In the genomic region with DNA sequence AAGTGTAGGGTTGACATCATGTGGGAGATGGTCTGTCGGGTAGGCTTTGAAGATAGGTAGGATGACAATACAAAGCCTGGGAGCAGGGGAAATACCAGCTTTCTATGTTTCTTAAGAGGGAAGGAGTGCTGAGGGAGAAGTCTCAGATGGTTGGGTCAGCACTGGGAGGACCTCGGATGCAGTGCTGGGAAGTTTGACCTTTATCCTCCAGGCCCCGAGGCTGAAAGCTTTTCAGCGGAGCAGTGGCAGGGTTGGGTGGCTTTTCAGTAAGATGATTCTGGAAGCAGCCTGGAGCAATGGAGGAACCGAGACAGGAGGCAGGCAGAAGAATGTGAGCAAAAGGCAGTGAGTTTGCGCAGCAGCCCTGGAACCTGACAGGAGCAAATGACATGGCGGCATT, we compare ENCODE assay signal across 28 cellular contexts. TPM values are rescaled to one million over a fixed set of nuclear protein-coding genes. Genes with fewer than 3 reads are reported as not detected.
DNase-seq lines count a peak whose midpoint lies in the region; ATAC-seq, FAIRE-seq and TF ChIP-seq lines count a peak whose summit lies in the region.
"Had no signal": no experiment of that assay in that cellular context is flagged by ENCODE, and none has a peak within 500 bp of the region (broad histone marks: within the 10 kb centered on the region; RNA-seq: fewer than 3 reads in every experiment).

No MANE protein-coding gene starts in this region.

- H3K36me3 Mint-ChIP-seq in T-helper 2 cell treated with Interferon-gamma antibody and Interleukin-4, amounts not matched to agents 5 μg/mL and 100 μg/mL, for 36 hours (ENCODE audit: low read depth): peaks cover 34% of the 10 kb centered on the region
- peaks cover 65% of the 10 kb centered on the region for H3K36me3 Mint-ChIP-seq in activated T-helper 2 cell treated with anti-CD3 and anti-CD28 coated beads, Interferon-gamma antibody, Interleukin-2, Interleukin-4, amounts not matched to agents 10 μg/mL and 5 μg/mL and 100 μg/mL, durations not matched to agents 14 hours and 24 hours and 36 hours (ENCODE audit: low read depth)
- H3K36me3 Mint-ChIP-seq in stimulated activated memory B cell treated with anti-CD40 and anti-IgM and Interleukin-4, amounts not matched to agents 10 μg/mL and 1 μg/mL and 100 μg/mL, for 72 hours: peaks cover 45% of the 10 kb centered on the region

- peaks cover 0 to 2% of the 10 kb centered on the region in 2 donors for H3K36me3 ChIP-seq in kidney (ENCODE audit: control insufficient read depth in 1 of 2, insufficient read depth in 2 of 2, low read length in 2 of 2)

- DNase-seq in T-helper 2 cell treated with Interferon-gamma antibody and Interleukin-4, amounts not matched to agents 5 μg/mL and 100 μg/mL, for 36 hours (ENCODE audit: low spot score): no peak
- DNase-seq in T-helper 2 cell (no peak), kidney (peak; percentile 18), COR-L47 (lab: John Stamatoyannopoulos, UW) (no peak), NCI-H510A treated with DMSO at 0.1 percent for 48 hours (lab: John Stamatoyannopoulos, UW) (no peak)
- no peak for DNase-seq in activated T-helper 2 cell treated with anti-CD3 and anti-CD28 coated beads, Interferon-gamma antibody, Interleukin-2, Interleukin-4, amounts not matched to agents 10 μg/mL and 5 μg/mL and 100 μg/mL, durations not matched to agents 14 hours and 24 hours and 36 hours (ENCODE audit: low spot score)
- DNase-seq: 8988T; activated naive CD4-positive, alpha-beta T cell treated with anti-CD3 and anti-CD28 coated beads for 36 hours; DMS79; effector memory CD4-positive, alpha-beta T cell; GF-D8; islet precursor cell; Kasumi-1; left ventricle myocardium superior; NCI-H1417; NCI-H2029 treated with DMSO at 0.1 percent for 48 hours; NCI-H226; nucleus accumbens; PC-9; psoas muscle; SHP77; T-helper 9 cell had no signal

- no peak for ATAC-seq in stimulated activated memory B cell treated with anti-CD40 and anti-IgM and Interleukin-4, amounts not matched to agents 10 μg/mL and 1 μg/mL and 100 μg/mL, for 72 hours
- ATAC-seq in GM21786 (IDR thresholded peaks at IDR 0.05; ENCODE audit: unreplicated experiment): no peak
- ATAC-seq: left ventricle myocardium superior, psoas muscle, sciatic nerve had no signal

- no peaks in the 10 kb centered on the region for H3K4me1 ChIP-seq in kidney (ENCODE audit: control insufficient read depth in 1 of 2, insufficient read depth in 1 of 2, low read depth in 1 of 2, low read length in 2 of 2)

- no peak overlapping the region for H3K4me3 Mint-ChIP-seq in T-helper 2 cell treated with Interferon-gamma antibody and Interleukin-4, amounts not matched to agents 5 μg/mL and 100 μg/mL, for 36 hours
- H3K4me3 Mint-ChIP-seq in activated T-helper 2 cell treated with anti-CD3 and anti-CD28 coated beads, Interferon-gamma antibody, Interleukin-2, Interleukin-4, amounts not matched to agents 10 μg/mL and 5 μg/mL and 100 μg/mL, durations not matched to agents 14 hours and 24 hours and 36 hours (ENCODE audit: low read depth): no peak overlapping the region
- no peak overlapping the region for H3K4me3 Mint-ChIP-seq in stimulated activated memory B cell treated with anti-CD40 and anti-IgM and Interleukin-4, amounts not matched to agents 10 μg/mL and 1 μg/mL and 100 μg/mL, for 72 hours
- H3K4me3 Mint-ChIP-seq: activated naive CD4-positive, alpha-beta T cell treated with anti-CD3 and anti-CD28 coated beads for 36 hours; type B pancreatic cell had no signal

- H3K27ac Mint-ChIP-seq in T-helper 2 cell treated with Interferon-gamma antibody and Interleukin-4, amounts not matched to agents 5 μg/mL and 100 μg/mL, for 36 hours: peak overlapping the region; percentile 51
- H3K27ac Mint-ChIP-seq in activated T-helper 2 cell treated with anti-CD3 and anti-CD28 coated beads, Interferon-gamma antibody, Interleukin-2, Interleukin-4, amounts not matched to agents 10 μg/mL and 5 μg/mL and 100 μg/mL, durations not matched to agents 14 hours and 24 hours and 36 hours: peak overlapping the region; percentile 36
- H3K27ac Mint-ChIP-seq in stimulated activated memory B cell treated with anti-CD40 and anti-IgM and Interleukin-4, amounts not matched to agents 10 μg/mL and 1 μg/mL and 100 μg/mL, for 72 hours: peak overlapping the region; percentile 17
- H3K27ac Mint-ChIP-seq: activated naive CD4-positive, alpha-beta T cell treated with anti-CD3 and anti-CD28 coated beads for 36 hours; type B pancreatic cell had no signal

- intact Hi-C loops in activated T-helper 2 cell treated with anti-CD3 and anti-CD28 coated beads, Interferon-gamma antibody, Interleukin-2, Interleukin-4, amounts not matched to agents 10 μg/mL and 5 μg/mL and 100 μg/mL, durations not matched to agents 14 hours and 24 hours and 36 hours (cut with micrococcal nuclease): no loop called here
- intact Hi-C loops in kidney (cut with DNase I): loop anchor here (5.0 kb wide), 1 partner anchor 236 kb away; no protein-coding TSS in a partner anchor

- H3K4me3 ChIP-seq in kidney (ENCODE audit: low read length in 2 of 2): no peak overlapping the region
- H3K4me3 ChIP-seq: PC-9, psoas muscle had no signal

- H3K9me3 ChIP-seq in kidney (ENCODE audit: control insufficient read depth in 1 of 2, low read length in 2 of 2): no peaks in the 10 kb centered on the region
- H3K9me3 ChIP-seq: psoas muscle had no signal

- no peaks in the 10 kb centered on the region for H3K9me3 Mint-ChIP-seq in T-helper 2 cell treated with Interferon-gamma antibody and Interleukin-4, amounts not matched to agents 5 μg/mL and 100 μg/mL, for 36 hours
- no peaks in the 10 kb centered on the region for H3K9me3 Mint-ChIP-seq in activated T-helper 2 cell treated with anti-CD3 and anti-CD28 coated beads, Interferon-gamma antibody, Interleukin-2, Interleukin-4, amounts not matched to agents 10 μg/mL and 5 μg/mL and 100 μg/mL, durations not matched to agents 14 hours and 24 hours and 36 hours
- no peaks in the 10 kb centered on the region for H3K9me3 Mint-ChIP-seq in stimulated activated memory B cell treated with anti-CD40 and anti-IgM and Interleukin-4, amounts not matched to agents 10 μg/mL and 1 μg/mL and 100 μg/mL, for 72 hours
- H3K9me3 Mint-ChIP-seq: activated naive CD4-positive, alpha-beta T cell treated with anti-CD3 and anti-CD28 coated beads for 36 hours; type B pancreatic cell had no signal

- TF ChIP-seq CTCF in kidney (IDR thresholded peaks at IDR 0.05; ENCODE audit: borderline replicate concordance, extremely low read depth, insufficient read depth): no peak

- H3K9ac ChIP-seq in kidney (ENCODE audit: low read length in 2 of 2): no peak overlapping the region

- FAIRE-seq in kidney (lab: Jason Lieb, UNC): no peak
- FAIRE-seq: bronchial epithelial cell had no signal

- H3K27ac ChIP-seq in kidney (ENCODE audit: low read depth in 2 of 2, low read length in 2 of 2): no peak overlapping the region
- H3K27ac ChIP-seq: C4-2B, PC-9, psoas muscle had no signal

- peaks cover 33% of the 10 kb centered on the region for H3K4me1 Mint-ChIP-seq in T-helper 2 cell treated with Interferon-gamma antibody and Interleukin-4, amounts not matched to agents 5 μg/mL and 100 μg/mL, for 36 hours (ENCODE audit: low read depth)
- peaks cover 36% of the 10 kb centered on the region for H3K4me1 Mint-ChIP-seq in activated T-helper 2 cell treated with anti-CD3 and anti-CD28 coated beads, Interferon-gamma antibody, Interleukin-2, Interleukin-4, amounts not matched to agents 10 μg/mL and 5 μg/mL and 100 μg/mL, durations not matched to agents 14 hours and 24 hours and 36 hours (ENCODE audit: low read depth)
- H3K4me1 Mint-ChIP-seq in stimulated activated memory B cell treated with anti-CD40 and anti-IgM and Interleukin-4, amounts not matched to agents 10 μg/mL and 1 μg/mL and 100 μg/mL, for 72 hours: peaks cover 8% of the 10 kb centered on the region

- H3K27me3 Mint-ChIP-seq in T-helper 2 cell treated with Interferon-gamma antibody and Interleukin-4, amounts not matched to agents 5 μg/mL and 100 μg/mL, for 36 hours (ENCODE audit: low read depth): no peaks in the 10 kb centered on the region
- H3K27me3 Mint-ChIP-seq in activated T-helper 2 cell treated with anti-CD3 and anti-CD28 coated beads, Interferon-gamma antibody, Interleukin-2, Interleukin-4, amounts not matched to agents 10 μg/mL and 5 μg/mL and 100 μg/mL, durations not matched to agents 14 hours and 24 hours and 36 hours (ENCODE audit: low read depth): no peaks in the 10 kb centered on the region
- no peaks in the 10 kb centered on the region for H3K27me3 Mint-ChIP-seq in stimulated activated memory B cell treated with anti-CD40 and anti-IgM and Interleukin-4, amounts not matched to agents 10 μg/mL and 1 μg/mL and 100 μg/mL, for 72 hours
- H3K27me3 Mint-ChIP-seq: type B pancreatic cell had no signal

RNA-seq across cellular contexts. Expression of a gene that starts 43.5 kb away (rescaled TPM):
- 6.0 and 6.1 TPM in 2 replicates for total RNA-seq in activated T-helper 2 cell treated with anti-CD3 and anti-CD28 coated beads, Interferon-gamma antibody, Interleukin-2, Interleukin-4, amounts not matched to agents 10 μg/mL and 5 μg/mL and 100 μg/mL, durations not matched to agents 14 hours and 24 hours and 36 hours
- 0.41 TPM for total RNA-seq in kidney
- polyA plus RNA-seq in kidney (ENCODE audit: insufficient read depth, low read depth, low replicate concordance): 0.19 TPM
- total RNA-seq: bronchial epithelial cell, PC-9, sciatic nerve had no signal
